In the genomic region with DNA sequence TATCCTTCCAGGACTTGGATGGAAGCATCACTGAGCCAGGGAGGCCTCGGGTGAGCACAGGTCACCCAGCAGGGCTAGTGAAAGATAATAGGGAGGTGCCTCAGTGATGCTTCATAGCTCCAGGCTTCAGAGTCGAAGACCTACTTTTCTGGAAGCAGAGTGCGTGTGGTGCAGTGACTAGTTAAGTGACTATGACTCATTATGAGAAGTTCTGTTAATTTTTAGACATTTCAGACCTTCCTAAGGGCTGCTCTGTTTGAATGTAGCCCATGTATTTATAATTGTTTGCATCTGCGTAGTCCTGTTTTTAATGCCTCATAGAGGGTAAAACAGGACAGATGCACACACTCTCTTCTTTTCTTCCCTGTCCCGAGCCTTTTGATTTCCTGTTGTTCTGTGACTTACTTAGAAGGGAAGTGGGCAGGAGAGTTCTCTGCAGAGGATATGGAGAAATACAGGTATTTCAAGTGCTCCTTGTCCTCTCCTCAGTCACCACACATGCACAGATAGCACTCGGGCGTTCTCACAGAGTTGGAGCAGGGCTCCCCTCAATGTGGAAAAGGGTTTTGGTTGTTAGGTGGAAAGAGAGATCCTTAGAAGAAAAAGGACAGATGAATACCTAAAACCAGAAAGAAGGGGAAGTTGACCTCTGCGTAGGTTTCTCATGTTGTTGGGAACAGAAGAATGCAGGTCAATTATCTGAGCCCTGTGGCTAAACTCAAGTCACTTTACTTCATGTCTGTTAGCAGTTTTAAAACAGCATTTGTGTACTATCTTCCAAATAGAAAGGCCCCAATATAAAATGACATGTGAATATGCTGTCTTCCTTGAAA, we compare ENCODE assay signal across 8 cellular contexts. TPM values are rescaled to one million over a fixed set of nuclear protein-coding genes. Genes with fewer than 3 reads are reported as not detected.
DNase-seq lines count a peak whose midpoint lies in the region; ATAC-seq and TF ChIP-seq lines count a peak whose summit lies in the region.

No MANE protein-coding gene starts in this region.

- no peak overlapping the region for H2BK12ac ChIP-seq in neuronal stem cell (ENCODE audit: low read length)

- no peak overlapping the region for H3K14ac ChIP-seq in neuronal stem cell (ENCODE audit: low read length)

- no peaks in the 10 kb centered on the region for H4K20me1 ChIP-seq in GM23338 (replicated peaks; ENCODE audit: insufficient read depth)

- no peak overlapping the region for H2AK5ac ChIP-seq in neuronal stem cell (ENCODE audit: low read depth, low read length)

- peaks cover 16% of the 10 kb centered on the region for H3K4me1 Mint-ChIP-seq in activated naive CD8-positive, alpha-beta T cell treated with anti-CD3 and anti-CD28 coated beads, Interleukin-2, amount 50 U/mL, for 24 hours
- H3K4me1 Mint-ChIP-seq in naive thymus-derived CD4-positive, alpha-beta T cell = peaks cover 13 to 76% (median 26%) of the 10 kb centered on the region in 7 donors
- H3K4me1 Mint-ChIP-seq in GM23338 = peaks cover 51% of the 10 kb centered on the region

- ATAC-seq in GM21390 (IDR thresholded peaks at IDR 0.05; ENCODE audit: unreplicated experiment) (peak; percentile 98), HG03565 (IDR thresholded peaks at IDR 0.05; ENCODE audit: unreplicated experiment) (peak; percentile 98), GM23338 (no peak)
- peak; percentile 96 for ATAC-seq in activated naive CD8-positive, alpha-beta T cell treated with anti-CD3 and anti-CD28 coated beads, Interleukin-2, amount 50 U/mL, for 24 hours
- peak; percentile 63 for ATAC-seq in naive thymus-derived CD4-positive, alpha-beta T cell

- H3K9me3 ChIP-seq in naive thymus-derived CD4-positive, alpha-beta T cell (ENCODE audit: control insufficient read depth in 2 of 3, low read length in 3 of 3) = no peaks in the 10 kb centered on the region
- H3K9me3 ChIP-seq in ascending aorta = no peaks in the 10 kb centered on the region
- no peaks in the 10 kb centered on the region for H3K9me3 ChIP-seq in neuronal stem cell (replicated peaks in 1 of 2; ENCODE audit: control insufficient read depth in 2 of 2, insufficient read depth in 1 of 2, low read depth in 1 of 2, low read length in 2 of 2)

- H3K9ac ChIP-seq in neuronal stem cell (ENCODE audit: low read depth, low read length, poor library complexity) = no peak overlapping the region

- H3K36me3 ChIP-seq in naive thymus-derived CD4-positive, alpha-beta T cell (ENCODE audit: control insufficient read depth in 2 of 3, insufficient read depth in 3 of 3, low read length in 3 of 3) = peaks cover 0 to 14% (median 0%) of the 10 kb centered on the region in 3 experiments
- H3K36me3 ChIP-seq in GM23338 (ENCODE audit: insufficient read depth) = no peaks in the 10 kb centered on the region
- H3K36me3 ChIP-seq in ascending aorta = peaks cover 18 to 25% of the 10 kb centered on the region in 2 donors
- peaks cover 0 to 4% of the 10 kb centered on the region in 2 donors for H3K36me3 ChIP-seq in neuronal stem cell (replicated peaks in 1 of 2; ENCODE audit: control insufficient read depth in 2 of 2, insufficient read depth in 2 of 2, low read length in 2 of 2)

- peak; percentile 85 for DNase-seq in GM04503 (ENCODE audit: low read depth)
- DNase-seq in activated naive CD8-positive, alpha-beta T cell treated with anti-CD3 and anti-CD28 coated beads, Interleukin-2, amount 50 U/mL, for 24 hours = no peak
- peak in 1 of 9 donors; percentile 34 for DNase-seq in naive thymus-derived CD4-positive, alpha-beta T cell
- DNase-seq in GM23338 (ENCODE audit: low spot score) = no peak
- DNase-seq in ascending aorta (ENCODE audit: low spot score in 2 of 2) = no peak
- DNase-seq in neuronal stem cell (ENCODE audit: low spot score) = no peak

- H4K91ac ChIP-seq in neuronal stem cell (ENCODE audit: low read depth, low read length, poor library complexity) = no peak overlapping the region

- H3K27me3 Mint-ChIP-seq in activated naive CD8-positive, alpha-beta T cell treated with anti-CD3 and anti-CD28 coated beads, Interleukin-2, amount 50 U/mL, for 24 hours = no peaks in the 10 kb centered on the region
- H3K27me3 Mint-ChIP-seq in naive thymus-derived CD4-positive, alpha-beta T cell = no peaks in the 10 kb centered on the region
- H3K27me3 Mint-ChIP-seq in GM23338 (ENCODE audit: insufficient read depth, low read depth, poor library complexity) = peaks cover 13% of the 10 kb centered on the region

- intact Hi-C loops in naive thymus-derived CD4-positive, alpha-beta T cell (cut with micrococcal nuclease) = loop anchor here (2.0 to 5.0 kb wide), 3 partner anchors 35 to 65 kb away; a partner anchor contains a TSS
- intact Hi-C loops in ascending aorta (cut with DNase I) = loop anchor here (2.0 kb wide), 1 partner anchor 49 kb away; no protein-coding TSS in a partner anchor

- H3K27ac Mint-ChIP-seq in activated naive CD8-positive, alpha-beta T cell treated with anti-CD3 and anti-CD28 coated beads, Interleukin-2, amount 50 U/mL, for 24 hours = peak overlapping the region; percentile 65
- H3K27ac Mint-ChIP-seq in naive thymus-derived CD4-positive, alpha-beta T cell = peak overlapping the region in 6 of 9 donors; percentile 28 to 91 (median 64)
- H3K27ac Mint-ChIP-seq in GM23338 = no peak overlapping the region

- H3K4me3 Mint-ChIP-seq in activated naive CD8-positive, alpha-beta T cell treated with anti-CD3 and anti-CD28 coated beads, Interleukin-2, amount 50 U/mL, for 24 hours = no peak overlapping the region
- peak overlapping the region in 3 of 10 donors; percentile 18 to 86 (median 30) for H3K4me3 Mint-ChIP-seq in naive thymus-derived CD4-positive, alpha-beta T cell
- no peak overlapping the region for H3K4me3 Mint-ChIP-seq in GM23338

- H3K27me3 ChIP-seq in naive thymus-derived CD4-positive, alpha-beta T cell (ENCODE audit: control insufficient read depth in 2 of 2, insufficient read depth in 2 of 2, low read length in 2 of 2) = no peaks in the 10 kb centered on the region
- H3K27me3 ChIP-seq in GM23338 (ENCODE audit: insufficient read depth) = no peaks in the 10 kb centered on the region
- no peaks in the 10 kb centered on the region for H3K27me3 ChIP-seq in ascending aorta
- no peaks in the 10 kb centered on the region for H3K27me3 ChIP-seq in neuronal stem cell (ENCODE audit: control insufficient read depth in 3 of 3, insufficient read depth in 3 of 3, low read depth in 1 of 3, low read length in 3 of 3)

- no peak overlapping the region for H3K4me2 ChIP-seq in GM23338
- H3K4me2 ChIP-seq in neuronal stem cell (ENCODE audit: insufficient read depth, low read length, poor library complexity, severe bottlenecking) = no peak overlapping the region

- no peaks in the 10 kb centered on the region for H3F3A ChIP-seq in GM23338 (replicated peaks; ENCODE audit: low read depth)

- no peaks in the 10 kb centered on the region for H3K79me2 ChIP-seq in GM23338 (replicated peaks; ENCODE audit: insufficient read depth)

- no peak overlapping the region for H2BK15ac ChIP-seq in neuronal stem cell (ENCODE audit: low read length)

- H3K4ac ChIP-seq in neuronal stem cell (ENCODE audit: low read length) = no peak overlapping the region

- H3K9me2 ChIP-seq in GM23338 (ENCODE audit: insufficient read depth) = no peaks in the 10 kb centered on the region

- CTCF ChIA-PET in naive thymus-derived CD4-positive, alpha-beta T cell (lab: Charles Lee) = no interaction called here

- H3K9me3 Mint-ChIP-seq in activated naive CD8-positive, alpha-beta T cell treated with anti-CD3 and anti-CD28 coated beads, Interleukin-2, amount 50 U/mL, for 24 hours = no peaks in the 10 kb centered on the region
- no peaks in the 10 kb centered on the region for H3K9me3 Mint-ChIP-seq in naive thymus-derived CD4-positive, alpha-beta T cell
- H3K9me3 Mint-ChIP-seq in GM23338 = no peaks in the 10 kb centered on the region

- no peak overlapping the region for H2BK120ac ChIP-seq in neuronal stem cell (ENCODE audit: low read depth, low read length)

- H3K4me1 ChIP-seq in naive thymus-derived CD4-positive, alpha-beta T cell (ENCODE audit: control insufficient read depth in 2 of 2, insufficient read depth in 2 of 2, low read length in 2 of 2) = peaks cover 0 to 11% of the 10 kb centered on the region in 2 donors
- peaks cover 35% of the 10 kb centered on the region for H3K4me1 ChIP-seq in GM23338 (ENCODE audit: insufficient read depth)
- H3K4me1 ChIP-seq in ascending aorta = no peaks in the 10 kb centered on the region
- H3K4me1 ChIP-seq in neuronal stem cell (ENCODE audit: control insufficient read depth in 2 of 2, insufficient read depth in 1 of 2, low read depth in 1 of 2, low read length in 2 of 2) = peaks cover 0 to 5% of the 10 kb centered on the region in 2 donors

- H3K27ac ChIP-seq in naive thymus-derived CD4-positive, alpha-beta T cell (ENCODE audit: low read depth, low read length) = no peak overlapping the region
- H3K27ac ChIP-seq in GM23338 (ENCODE audit: low read depth) (no peak overlapping the region), ascending aorta (no peak overlapping the region), neuronal stem cell (replicated peaks; ENCODE audit: low read length) (no peak overlapping the region)

- no peak overlapping the region for H4K8ac ChIP-seq in neuronal stem cell (ENCODE audit: low read depth, low read length)

- H3K23ac ChIP-seq in neuronal stem cell (ENCODE audit: low read depth, low read length, poor library complexity) = no peak overlapping the region

- peaks cover 28% of the 10 kb centered on the region for H3K36me3 Mint-ChIP-seq in activated naive CD8-positive, alpha-beta T cell treated with anti-CD3 and anti-CD28 coated beads, Interleukin-2, amount 50 U/mL, for 24 hours (ENCODE audit: low read depth)
- H3K36me3 Mint-ChIP-seq in naive thymus-derived CD4-positive, alpha-beta T cell = peaks cover 14 to 47% (median 39%) of the 10 kb centered on the region in 5 donors
- peaks cover 4% of the 10 kb centered on the region; the same call in 2 of the 3 replicates for H3K36me3 Mint-ChIP-seq in GM23338 (ENCODE audit: low read depth)

- POLR2A ChIA-PET in naive thymus-derived CD4-positive, alpha-beta T cell (lab: Charles Lee) = interaction anchor here (0.7 kb wide), 1 partner anchor 36 kb away, joined by 3 read pairs; no protein-coding TSS in a partner anchor

- no peak overlapping the region for H2AFZ ChIP-seq in GM23338
- H2AFZ ChIP-seq in neuronal stem cell (ENCODE audit: low read length) = no peak overlapping the region

- no peak for TF ChIP-seq CTCF in GM23338 (conservative IDR thresholded peaks at IDR 0.05; ENCODE audit: low read depth in 2 of 2)
- no peak for TF ChIP-seq CTCF in ascending aorta (IDR thresholded peaks at IDR 0.05)

- H3K18ac ChIP-seq in neuronal stem cell (ENCODE audit: low read length) = no peak overlapping the region

- no peak overlapping the region for H2BK5ac ChIP-seq in neuronal stem cell (ENCODE audit: low read length)

- no CpG with 5 or more reads among the region's 8 CpGs for WGBS in neuronal stem cell (ENCODE audit: extremely low coverage in 2 of 2, insufficient read length in 2 of 2, insufficient replicate concordance in 1 of 2), 2 donors

- no peaks in the 10 kb centered on the region for H3K79me1 ChIP-seq in neuronal stem cell (ENCODE audit: low read depth, low read length)

- H3K4me3 ChIP-seq in naive thymus-derived CD4-positive, alpha-beta T cell (ENCODE audit: low read length) = no peak overlapping the region
- H3K4me3 ChIP-seq in GM23338 = no peak overlapping the region
- H3K4me3 ChIP-seq in ascending aorta = no peak overlapping the region
- no peak overlapping the region for H3K4me3 ChIP-seq in neuronal stem cell (ENCODE audit: low read length in 2 of 2)

RNA-seq across cellular contexts. Expression of a gene that starts 34.7 kb away (rescaled TPM):
- 100 to 1,000 TPM in 1 of 5 experiments, 10 to 100 TPM in 3, 1 to 10 TPM in 1; 8.7 to 119 (median 11.6) TPM for total RNA-seq in naive thymus-derived CD4-positive, alpha-beta T cell
- 10 to 100 TPM; 25.9 to 28.2 TPM for polyA plus RNA-seq in naive thymus-derived CD4-positive, alpha-beta T cell
- 16.4 and 17.4 TPM in 2 replicates for total RNA-seq in GM23338 (2014; rRNA removed; shearing (Covaris generic))
- polyA plus RNA-seq in GM23338 (2016; fragmentation: Nextera tagmentation; extraction: Ambion mirVana) = 15.2 and 16.2 TPM in 2 replicates
- 21.7 TPM for total RNA-seq in ascending aorta
- polyA plus RNA-seq in neuronal stem cell (2013, experiment 1 of 2) = 43.4 TPM
- polyA plus RNA-seq in neuronal stem cell (2013, experiment 2 of 2) = 44.2 TPM

RNA-seq across cellular contexts. Expression of a gene that starts 58.5 kb away (rescaled TPM):
- total RNA-seq in naive thymus-derived CD4-positive, alpha-beta T cell = not detected
- not detected for polyA plus RNA-seq in naive thymus-derived CD4-positive, alpha-beta T cell
- 0.16 and 0.21 TPM in 2 replicates for total RNA-seq in GM23338 (2014; rRNA removed; shearing (Covaris generic))
- polyA plus RNA-seq in GM23338 (2016; fragmentation: Nextera tagmentation; extraction: Ambion mirVana) = 0.16 TPM in 1 of 2 replicates, not detected in the other
- total RNA-seq in ascending aorta = 8.1 TPM
- polyA plus RNA-seq in neuronal stem cell (2013, experiment 1 of 2) = not detected
- 0.01 TPM for polyA plus RNA-seq in neuronal stem cell (2013, experiment 2 of 2)
